ENCODE assay signal across 19 cellular contexts in genomic region chr5:107401470-107402085, GRCh38.
DNase-seq lines count a peak whose midpoint lies in the region; ATAC-seq and TF ChIP-seq lines count a peak whose summit lies in the region.
"Had no signal": no experiment of that assay in that cellular context is flagged by ENCODE, and none has a peak within 500 bp of the region (broad histone marks: within the 10 kb centered on the region; RNA-seq: fewer than 3 reads in every experiment).

No MANE protein-coding gene starts in this region.

- peaks cover 72% of the 10 kb centered on the region for H3K4me1 ChIP-seq in HUES48 (ENCODE audit: control insufficient read depth, insufficient read depth, low read length)
- peaks cover 16% of the 10 kb centered on the region for H3K4me1 ChIP-seq in OCI-LY7 (ENCODE audit: insufficient read depth, low read length, poor library complexity, severe bottlenecking)
- peaks cover 51% of the 10 kb centered on the region for H3K4me1 ChIP-seq in iPS-20b (ENCODE audit: insufficient read depth, low read length)
- no peaks in the 10 kb centered on the region for H3K4me1 ChIP-seq in CD4-positive, alpha-beta memory T cell (ENCODE audit: insufficient read depth, low read length)
- H3K4me1 ChIP-seq: right lobe of liver had no signal

- H3K4me3 ChIP-seq in HUES48 (ENCODE audit: low read depth, low read length) (peak overlapping the region; percentile 4; the same call in 1 of the 2 replicates), OCI-LY7 (ENCODE audit: low read depth, low read length, poor library complexity, severe bottlenecking) (no peak overlapping the region), iPS-20b (ENCODE audit: low read length) (peak overlapping the region; percentile 38)
- H3K4me3 ChIP-seq in CD4-positive, alpha-beta memory T cell (ENCODE audit: low read length in 2 of 2) = no peak overlapping the region
- H3K4me3 ChIP-seq: ovary, right lobe of liver, SJSA1, tibial nerve had no signal

- no peaks in the 10 kb centered on the region for H3K9me3 ChIP-seq in HUES48 (ENCODE audit: control insufficient read depth, insufficient read depth, low read length)
- H3K9me3 ChIP-seq in OCI-LY7 (ENCODE audit: low read length) = no peaks in the 10 kb centered on the region
- no peaks in the 10 kb centered on the region for H3K9me3 ChIP-seq in iPS-20b (ENCODE audit: insufficient read depth, low read depth, low read length)
- H3K9me3 ChIP-seq in CD4-positive, alpha-beta memory T cell (ENCODE audit: control insufficient read depth in 1 of 2, low read length in 2 of 2) = no peaks in the 10 kb centered on the region
- H3K9me3 ChIP-seq: ovary, right lobe of liver, SJSA1, tibial nerve had no signal

- H3K36me3 Mint-ChIP-seq in CD4-positive, alpha-beta memory T cell = no peaks in the 10 kb centered on the region
- H3K36me3 Mint-ChIP-seq: activated naive CD4-positive, alpha-beta T cell treated with anti-CD3 and anti-CD28 coated beads, Interleukin-2, amount 50 U/mL, for 24 hours; CD8-positive, alpha-beta T cell; memory B cell; naive B cell had no signal

- BruUV-seq in OCI-LY7 (replicated peaks; lab: Mats Ljungman, UMichigan) = no TSS peak

- peak overlapping the region; percentile 58 for H3K27ac ChIP-seq in HUES48 (ENCODE audit: low read depth, low read length)
- no peak overlapping the region for H3K27ac ChIP-seq in OCI-LY7 (ENCODE audit: low read depth, low read length, poor library complexity, severe bottlenecking)
- H3K27ac ChIP-seq in iPS-20b (ENCODE audit: low read length) = no peak overlapping the region
- no peak overlapping the region for H3K27ac ChIP-seq in CD4-positive, alpha-beta memory T cell (ENCODE audit: low read depth, low read length)
- H3K27ac ChIP-seq: ovary, right lobe of liver, SJSA1, tibial nerve had no signal

- POLR2A ChIA-PET in OCI-LY7 (lab: Charles Lee) = interaction anchor here (0.7 to 2.6 kb wide), 6 partner anchors 10 to 39 kb away, joined by 3 to 16 read pairs (median 8); no protein-coding TSS in a partner anchor
- POLR2A ChIA-PET in CD4-positive, alpha-beta memory T cell (lab: Charles Lee; ENCODE audit: partially characterized antibody) = no interaction called here

- no peak overlapping the region for H3K4me3 Mint-ChIP-seq in CD4-positive, alpha-beta memory T cell
- H3K4me3 Mint-ChIP-seq: activated B cell treated with CpG ODN at 0.5 μM for 24 hours; activated naive CD4-positive, alpha-beta T cell treated with anti-CD3 and anti-CD28 coated beads, Interleukin-2, amount 50 U/mL, for 24 hours; activated T-cell treated with anti-CD3 and anti-CD28 coated beads, Interleukin-2, amount 50 U/mL, for 4 hours; CD8-positive, alpha-beta T cell; memory B cell; naive B cell had no signal

- intact Hi-C loops in OCI-LY7 (cut with micrococcal nuclease; ENCODE audit: unreplicated experiment) = no loop called here
- intact Hi-C loops in CD4-positive, alpha-beta memory T cell (cut with micrococcal nuclease) = no loop called here
- intact Hi-C loops in left ventricle myocardium superior (cut with micrococcal nuclease) = no loop called here

- H3K27ac Mint-ChIP-seq in CD4-positive, alpha-beta memory T cell = no peak overlapping the region
- H3K27ac Mint-ChIP-seq: activated B cell treated with CpG ODN at 0.5 μM for 24 hours; activated naive CD4-positive, alpha-beta T cell treated with anti-CD3 and anti-CD28 coated beads, Interleukin-2, amount 50 U/mL, for 24 hours; CD8-positive, alpha-beta T cell; memory B cell; naive B cell had no signal

- H3K9me2 ChIP-seq in OCI-LY7 (ENCODE audit: insufficient read depth, low read length) = no peaks in the 10 kb centered on the region

- H2AFZ ChIP-seq in OCI-LY7 (ENCODE audit: low read length) = 0 out of 2 replicates have a peak overlapping the region, but pooled peaks have one; percentile 21

- TF ChIP-seq CTCF in OCI-LY7 (conservative IDR thresholded peaks at IDR 0.05; ENCODE audit: low read length) = no peak

- DNase-seq in DMS 273 treated with DMSO at 0.1 percent for 48 hours (lab: John Stamatoyannopoulos, UW) (peak; percentile 59), OCI-LY7 (ENCODE audit: low spot score) (no peak), left ventricle myocardium superior (no peak)
- DNase-seq in CD4-positive, alpha-beta memory T cell = no peak
- DNase-seq: activated B cell treated with CpG ODN at 0.5 μM for 24 hours; activated T-cell treated with anti-CD3 and anti-CD28 coated beads, Interleukin-2, amount 50 U/mL, for 4 hours; CD8-positive, alpha-beta T cell; naive B cell; NCI-H187 treated with DMSO at 0.1 percent for 48 hours; ovary; right lobe of liver had no signal

- no peak overlapping the region for H3K4me2 ChIP-seq in OCI-LY7 (ENCODE audit: low read length)

- H3K27me3 ChIP-seq in HUES48 (ENCODE audit: control insufficient read depth, insufficient read depth, low read length) (no peaks in the 10 kb centered on the region), iPS-20b (ENCODE audit: insufficient read depth, low read length) (peaks cover 10% of the 10 kb centered on the region; the same call in 1 of the 2 replicates)
- no peaks in the 10 kb centered on the region for H3K27me3 ChIP-seq in CD4-positive, alpha-beta memory T cell (ENCODE audit: insufficient read depth, low read length)
- H3K27me3 ChIP-seq: ovary, right lobe of liver, SJSA1, tibial nerve had no signal

- H3K36me3 ChIP-seq in HUES48 (ENCODE audit: control insufficient read depth, insufficient read depth, low read length) = no peaks in the 10 kb centered on the region
- no peaks in the 10 kb centered on the region; the same call in 1 of the 2 replicates for H3K36me3 ChIP-seq in OCI-LY7 (ENCODE audit: insufficient read depth, low read length)
- no peaks in the 10 kb centered on the region for H3K36me3 ChIP-seq in iPS-20b (ENCODE audit: insufficient read depth, low read depth, low read length)
- H3K36me3 ChIP-seq in CD4-positive, alpha-beta memory T cell (ENCODE audit: insufficient read depth, low read length) = no peaks in the 10 kb centered on the region
- H3K36me3 ChIP-seq: ovary, right lobe of liver, SJSA1, tibial nerve had no signal

- H3K9ac ChIP-seq in HUES48 (ENCODE audit: low read depth, low read length) (no peak overlapping the region), iPS-20b (ENCODE audit: low read depth, low read length) (no peak overlapping the region)

- no peaks in the 10 kb centered on the region for H3K4me1 Mint-ChIP-seq in CD4-positive, alpha-beta memory T cell
- H3K4me1 Mint-ChIP-seq: activated B cell treated with CpG ODN at 0.5 μM for 24 hours; activated naive CD4-positive, alpha-beta T cell treated with anti-CD3 and anti-CD28 coated beads, Interleukin-2, amount 50 U/mL, for 24 hours; memory B cell; naive B cell had no signal

- H3K79me2 ChIP-seq in OCI-LY7 (ENCODE audit: insufficient read depth, low read depth, low read length) = no peaks in the 10 kb centered on the region

- CTCF ChIA-PET in OCI-LY7 (lab: Charles Lee; ENCODE audit: unreplicated experiment) = interaction anchor here (1.5 kb wide), 1 partner anchor 23 kb away, joined by 3 read pairs; no protein-coding TSS in a partner anchor
- CTCF ChIA-PET in CD4-positive, alpha-beta memory T cell (lab: Charles Lee; ENCODE audit: partially characterized antibody) = no interaction called here

- H3K27me3 Mint-ChIP-seq in CD4-positive, alpha-beta memory T cell = no peaks in the 10 kb centered on the region
- H3K27me3 Mint-ChIP-seq: activated B cell treated with CpG ODN at 0.5 μM for 24 hours; activated naive CD4-positive, alpha-beta T cell treated with anti-CD3 and anti-CD28 coated beads, Interleukin-2, amount 50 U/mL, for 24 hours had no signal

- H3K9me3 Mint-ChIP-seq in CD4-positive, alpha-beta memory T cell = no peaks in the 10 kb centered on the region
- H3K9me3 Mint-ChIP-seq: activated B cell treated with CpG ODN at 0.5 μM for 24 hours; activated naive CD4-positive, alpha-beta T cell treated with anti-CD3 and anti-CD28 coated beads, Interleukin-2, amount 50 U/mL, for 24 hours; activated T-cell treated with anti-CD3 and anti-CD28 coated beads, Interleukin-2, amount 50 U/mL, for 4 hours; CD8-positive, alpha-beta T cell had no signal

- ATAC-seq in left ventricle myocardium superior (no peak), HG02852 (IDR thresholded peaks at IDR 0.05; ENCODE audit: unreplicated experiment) (no peak), GM18498 (IDR thresholded peaks at IDR 0.05; ENCODE audit: unreplicated experiment) (no peak)
- ATAC-seq: activated T-cell treated with anti-CD3 and anti-CD28 coated beads, Interleukin-2, amount 50 U/mL, for 4 hours; CD8-positive, alpha-beta T cell; right lobe of liver had no signal

- no peaks in the 10 kb centered on the region for H4K20me1 ChIP-seq in OCI-LY7 (ENCODE audit: insufficient read depth, low read length)

Comparison
In these comparisons a context has a peak if more than half of its experiments do, and no peak if none do; other contexts are left out.
1. H3K4me3 ChIP-seq: peak in HUES48 (single experiment) and iPS-20b (single experiment); none in OCI-LY7 (single experiment) and CD4-positive, alpha-beta memory T cell (0 of 2).